Comparison of ENCODE assay signal across 12 cellular contexts in genomic region chr4:162707962-162708361, GRCh38.
"Had no signal": no experiment of that assay in that cellular context is flagged by ENCODE, and none has a peak within 500 bp of the region (broad histone marks: within the 10 kb centered on the region; RNA-seq: fewer than 3 reads in every experiment).

No MANE protein-coding gene starts in this region.

- H3K27me3 Mint-ChIP-seq: activated naive CD4-positive, alpha-beta T cell treated with anti-CD3 and anti-CD28 coated beads, Interleukin-2, amount 50 U/mL, for 24 hours; dendritic cell treated with granulocyte-macrophage colony-stimulating factor and Interleukin-4, amounts not matched to agents 40 ng/mL and 50 ng/mL, for 4 days; natural killer cell treated with Interleukin-12 subunit alpha and Interleukin-12 subunit beta and Interleukin-15 and Interleukin-18, amount 100 ng/mL, for 72 hours had no signal

- H3K36me3 Mint-ChIP-seq: activated naive CD4-positive, alpha-beta T cell treated with anti-CD3 and anti-CD28 coated beads, Interleukin-2, amount 50 U/mL, for 24 hours; stimulated activated effector memory CD8-positive, alpha-beta T cell treated with anti-CD3 and anti-CD28 coated beads, Interleukin-12 subunit alpha, Interleukin-12 subunit beta, amount 100 ng/mL, for 72 hours had no signal

- H3K4me1 ChIP-seq: vagina had no signal

- H3K36me3 ChIP-seq: tibial artery, vagina had no signal

- DNase-seq: left ventricle myocardium superior, mesenchymal stem cell, nucleus accumbens, right cardiac atrium, tibial artery had no signal

- H3K9me3 ChIP-seq: tibial artery, vagina had no signal

- H3K27ac Mint-ChIP-seq: activated naive CD4-positive, alpha-beta T cell treated with anti-CD3 and anti-CD28 coated beads, Interleukin-2, amount 50 U/mL, for 24 hours; activated T-helper 2 cell treated with anti-CD3 and anti-CD28 coated beads, Interferon-gamma antibody, Interleukin-2, Interleukin-4, amounts not matched to agents 10 μg/mL and 5 μg/mL and 100 μg/mL, durations not matched to agents 14 hours and 24 hours and 36 hours; dendritic cell treated with granulocyte-macrophage colony-stimulating factor and Interleukin-4, amounts not matched to agents 40 ng/mL and 50 ng/mL, for 4 days; natural killer cell treated with Interleukin-12 subunit alpha and Interleukin-12 subunit beta and Interleukin-15 and Interleukin-18, amount 100 ng/mL, for 72 hours; stimulated activated effector memory CD8-positive, alpha-beta T cell treated with anti-CD3 and anti-CD28 coated beads, Interleukin-12 subunit alpha, Interleukin-12 subunit beta, amount 100 ng/mL, for 72 hours had no signal

- H3K27me3 ChIP-seq: hepatocyte, tibial artery, vagina had no signal

- H2AFZ ChIP-seq: hepatocyte had no signal

- H3K4me3 Mint-ChIP-seq: activated naive CD4-positive, alpha-beta T cell treated with anti-CD3 and anti-CD28 coated beads, Interleukin-2, amount 50 U/mL, for 24 hours; dendritic cell treated with granulocyte-macrophage colony-stimulating factor and Interleukin-4, amounts not matched to agents 40 ng/mL and 50 ng/mL, for 4 days; natural killer cell treated with Interleukin-12 subunit alpha and Interleukin-12 subunit beta and Interleukin-15 and Interleukin-18, amount 100 ng/mL, for 72 hours; stimulated activated effector memory CD8-positive, alpha-beta T cell treated with anti-CD3 and anti-CD28 coated beads, Interleukin-12 subunit alpha, Interleukin-12 subunit beta, amount 100 ng/mL, for 72 hours had no signal

- H3K79me2 ChIP-seq: hepatocyte had no signal

- H3K27ac ChIP-seq: hepatocyte, tibial artery, vagina had no signal

- H3K4me3 ChIP-seq: hepatocyte, tibial artery, vagina had no signal

- H3K4me2 ChIP-seq: hepatocyte had no signal

- ATAC-seq: left ventricle myocardium superior; natural killer cell treated with Interleukin-12 subunit alpha and Interleukin-12 subunit beta and Interleukin-15 and Interleukin-18, amount 100 ng/mL, for 72 hours; right cardiac atrium; stimulated activated effector memory CD8-positive, alpha-beta T cell treated with anti-CD3 and anti-CD28 coated beads, Interleukin-12 subunit alpha, Interleukin-12 subunit beta, amount 100 ng/mL, for 72 hours had no signal

- H3K4me1 Mint-ChIP-seq: activated naive CD4-positive, alpha-beta T cell treated with anti-CD3 and anti-CD28 coated beads, Interleukin-2, amount 50 U/mL, for 24 hours; stimulated activated effector memory CD8-positive, alpha-beta T cell treated with anti-CD3 and anti-CD28 coated beads, Interleukin-12 subunit alpha, Interleukin-12 subunit beta, amount 100 ng/mL, for 72 hours had no signal

- H3K9me3 Mint-ChIP-seq: activated naive CD4-positive, alpha-beta T cell treated with anti-CD3 and anti-CD28 coated beads, Interleukin-2, amount 50 U/mL, for 24 hours had no signal
